ENCODE assay signal across 7 cellular contexts in genomic region chr9:127396808-127397721, GRCh38. TPM values are rescaled to one million over a fixed set of nuclear protein-coding genes. Genes with fewer than 3 reads are reported as not detected.
A peak's percentile ranks its signal among the peaks of the same experiment; 100 is the strongest.
DNase-seq lines count a peak whose midpoint lies in the region; ATAC-seq, FAIRE-seq and TF ChIP-seq lines count a peak whose summit lies in the region.

SLC2A8 (plus strand) TSS chr9:127397169; CDS start chr9:127397231, 62 bp downstream.

- H3K9me3 ChIP-seq in iPS-20b (ENCODE audit: insufficient read depth, low read depth, low read length) (no peaks in the 10 kb centered on the region), skeletal muscle tissue (ENCODE audit: control insufficient read depth in 3 of 3, low read length in 3 of 3) (no peaks in the 10 kb centered on the region)

- H3K27ac ChIP-seq in iPS-20b (ENCODE audit: low read length): no peak within 1 kb of the TSS
- H3K27ac ChIP-seq in skeletal muscle tissue (ENCODE audit: low read depth, low read length): peak within 1 kb of the TSS; percentile 87

- peak; percentile 99 for FAIRE-seq in bronchial epithelial cell (lab: Jason Lieb, UNC)

- H3K36me3 ChIP-seq in bronchial epithelial cell (ENCODE audit: control insufficient read depth, insufficient read depth, low read length): peaks cover 6% of the 10 kb centered on the region
- H3K36me3 ChIP-seq in iPS-20b (ENCODE audit: insufficient read depth, low read depth, low read length): peaks cover 15% of the 10 kb centered on the region; the same call in 1 of the 2 replicates
- H3K36me3 ChIP-seq in skeletal muscle tissue (ENCODE audit: control insufficient read depth in 3 of 3, insufficient read depth in 3 of 3, low read length in 3 of 3): peaks cover 7 to 11% (median 10%) of the 10 kb centered on the region in 3 donors

- ATAC-seq in GM18520 (IDR thresholded peaks at IDR 0.05; ENCODE audit: unreplicated experiment) (peak; percentile 94), HG03060 (IDR thresholded peaks at IDR 0.05; ENCODE audit: low read depth, unreplicated experiment) (peak; percentile 95)

- H3K4me3 ChIP-seq in WI38 (ENCODE audit: low read depth, low read length) (peak within 1 kb of the TSS; percentile 66), bronchial epithelial cell (ENCODE audit: low read depth, low read length) (peak within 1 kb of the TSS; percentile 83), iPS-20b (ENCODE audit: low read length) (peak within 1 kb of the TSS; percentile 79), skeletal muscle tissue (ENCODE audit: low read length in 3 of 3) (peak within 1 kb of the TSS; percentile 85 to 86 (median 85))

- DNase-seq in NCI-H2171 (lab: John Stamatoyannopoulos, UW): peak; percentile 100
- peak; percentile 99 for DNase-seq in bronchial epithelial cell (ENCODE audit: low read depth)

- H3K4me1 ChIP-seq in iPS-20b (ENCODE audit: insufficient read depth, low read length): peaks cover 7% of the 10 kb centered on the region; the same call in 1 of the 2 replicates
- peaks cover 18 to 28% (median 20%) of the 10 kb centered on the region in 3 donors for H3K4me1 ChIP-seq in skeletal muscle tissue (ENCODE audit: control insufficient read depth in 3 of 3, insufficient read depth in 3 of 3, low read length in 3 of 3)

- no peak for TF ChIP-seq CTCF in WI38 (IDR thresholded peaks at IDR 0.05; ENCODE audit: low read depth, low read length)
- peak; percentile 47 for TF ChIP-seq CTCF in bronchial epithelial cell (IDR thresholded peaks at IDR 0.05; ENCODE audit: insufficient read depth, low read length, severe bottlenecking)

- H3K9ac ChIP-seq in iPS-20b (ENCODE audit: low read depth, low read length) (peak within 1 kb of the TSS; percentile 65; the same call in 1 of the 2 replicates), skeletal muscle tissue (ENCODE audit: low read depth in 1 of 3, low read length in 3 of 3) (peak within 1 kb of the TSS; percentile 82 to 91 (median 86))

- H3K27me3 ChIP-seq in bronchial epithelial cell (ENCODE audit: control insufficient read depth, insufficient read depth, low read length) (no peaks in the 10 kb centered on the region), iPS-20b (ENCODE audit: insufficient read depth, low read length) (peaks cover 10% of the 10 kb centered on the region), skeletal muscle tissue (ENCODE audit: control insufficient read depth in 3 of 3, insufficient read depth in 3 of 3, low read length in 3 of 3) (no peaks in the 10 kb centered on the region)

RNA-seq across cellular contexts. Expression of gene SLC2A8, which starts in this region (rescaled TPM):
- total RNA-seq in bronchial epithelial cell: 4.5 and 7.0 TPM in 2 replicates
- total RNA-seq in skeletal muscle tissue: 13.6 TPM
